ENCODE assay signal across 14 cellular contexts in genomic region chr5:93601433-93602175, GRCh38. TPM values are rescaled to one million over a fixed set of nuclear protein-coding genes. Genes with fewer than 3 reads are reported as not detected.
A peak's percentile ranks its signal among the peaks of the same experiment; 100 is the strongest.
DNase-seq lines count a peak whose midpoint lies in the region; TF ChIP-seq lines count a peak whose summit lies in the region.
"Had no signal": no experiment of that assay in that cellular context is flagged by ENCODE, and none has a peak within 500 bp of the region (broad histone marks: within the 10 kb centered on the region; RNA-seq: fewer than 3 reads in every experiment).

No MANE protein-coding gene starts in this region.

- H3K27ac ChIP-seq in WERI-Rb-1 (peak overlapping the region; percentile 80), iPS-18a (ENCODE audit: low read length) (no peak overlapping the region), tibial nerve (peak overlapping the region; percentile 72 to 94 (median 86)), suprapubic skin (no peak overlapping the region)
- H3K27ac ChIP-seq: KMS-11 had no signal

- WGBS in tibial nerve, 2 donors = 41 to 54% methylated on average over 11 of the region's 11 CpGs
- WGBS in suprapubic skin = 35% methylated on average over 11 of the region's 11 CpGs

- H3K4me1 Mint-ChIP-seq in activated naive CD4-positive, alpha-beta T cell treated with anti-CD3 and anti-CD28 coated beads, Interleukin-2, amount 10 ng/mL, durations not matched to agents 7 days and 5 days = peaks cover 2% of the 10 kb centered on the region
- peaks cover 3% of the 10 kb centered on the region for H3K4me1 Mint-ChIP-seq in activated naive CD4-positive, alpha-beta T cell treated with anti-CD3 and anti-CD28 coated beads for 36 hours (ENCODE audit: low read depth)
- H3K4me1 Mint-ChIP-seq: stimulated activated memory B cell treated with anti-CD40 and anti-IgM and Interleukin-4, amounts not matched to agents 10 μg/mL and 1 μg/mL and 100 μg/mL, for 72 hours had no signal

- intact Hi-C loops in activated naive CD4-positive, alpha-beta T cell treated with anti-CD3 and anti-CD28 coated beads for 36 hours (cut with micrococcal nuclease) = loop anchor here (1.0 to 2.0 kb wide), 2 partner anchors 12 to 31 kb away; no protein-coding TSS in a partner anchor

- H3K36me3 Mint-ChIP-seq in activated naive CD4-positive, alpha-beta T cell treated with anti-CD3 and anti-CD28 coated beads, Interleukin-2, amount 10 ng/mL, durations not matched to agents 7 days and 5 days = peaks cover 4% of the 10 kb centered on the region
- peaks cover 3% of the 10 kb centered on the region for H3K36me3 Mint-ChIP-seq in activated naive CD4-positive, alpha-beta T cell treated with anti-CD3 and anti-CD28 coated beads for 36 hours (ENCODE audit: low read depth)
- H3K36me3 Mint-ChIP-seq: stimulated activated memory B cell treated with anti-CD40 and anti-IgM and Interleukin-4, amounts not matched to agents 10 μg/mL and 1 μg/mL and 100 μg/mL, for 72 hours had no signal

- CTCF ChIA-PET in activated naive CD4-positive, alpha-beta T cell treated with anti-CD3 and anti-CD28 coated beads, Interleukin-2, amount 10 ng/mL, durations not matched to agents 7 days and 5 days (lab: Charles Lee) = interaction anchor here (0.6 to 1.5 kb wide), 3 partner anchors 15 to 297 kb away, joined by 3 to 4 read pairs (median 3); no protein-coding TSS in a partner anchor
- CTCF ChIA-PET in activated naive CD4-positive, alpha-beta T cell treated with anti-CD3 and anti-CD28 coated beads for 36 hours (lab: Charles Lee) = interaction anchor here (1.3 kb wide), 2 partner anchors 30 to 200 kb away, joined by 4 read pairs; no protein-coding TSS in a partner anchor

- H3K9ac ChIP-seq in iPS-18a (ENCODE audit: low read length) = no peak overlapping the region
- H3K9ac ChIP-seq: KMS-11 had no signal

- peaks cover 2% of the 10 kb centered on the region for H3K9me3 Mint-ChIP-seq in activated naive CD4-positive, alpha-beta T cell treated with anti-CD3 and anti-CD28 coated beads, Interleukin-2, amount 10 ng/mL, durations not matched to agents 7 days and 5 days
- no peaks in the 10 kb centered on the region for H3K9me3 Mint-ChIP-seq in activated naive CD4-positive, alpha-beta T cell treated with anti-CD3 and anti-CD28 coated beads for 36 hours
- H3K9me3 Mint-ChIP-seq: effector memory CD8-positive, alpha-beta T cell had no signal

- peaks cover 18% of the 10 kb centered on the region for H3K4me1 ChIP-seq in iPS-18a (ENCODE audit: control insufficient read depth, low read depth, low read length)
- peaks cover 0 to 77% (median 9%) of the 10 kb centered on the region in 4 donors for H3K4me1 ChIP-seq in tibial nerve
- peaks cover 16% of the 10 kb centered on the region for H3K4me1 ChIP-seq in suprapubic skin

- no peaks in the 10 kb centered on the region for H3K27me3 ChIP-seq in WERI-Rb-1 (ENCODE audit: insufficient read depth, low read depth, severe bottlenecking)
- peaks cover 100% of the 10 kb centered on the region for H3K27me3 ChIP-seq in iPS-18a (ENCODE audit: control insufficient read depth, insufficient read depth, low read length)
- H3K27me3 ChIP-seq in tibial nerve = peaks cover 0 to 27% of the 10 kb centered on the region in 2 donors
- H3K27me3 ChIP-seq in suprapubic skin = peaks cover 100% of the 10 kb centered on the region

- DNase-seq in activated naive CD4-positive, alpha-beta T cell treated with anti-CD3 and anti-CD28 coated beads, Interleukin-2, amount 10 ng/mL, durations not matched to agents 7 days and 5 days = no peak
- no peak for DNase-seq in activated naive CD4-positive, alpha-beta T cell treated with anti-CD3 and anti-CD28 coated beads for 36 hours
- DNase-seq in WERI-Rb-1 = peak; percentile 79
- DNase-seq in tibial nerve (ENCODE audit: low spot score in 2 of 2) = peak in 1 of 2 donors; percentile 49
- DNase-seq in epidermal melanocyte (ENCODE audit: insufficient read length, low spot score) = no peak
- no peak for DNase-seq in GDM1 (lab: John Stamatoyannopoulos, UW)
- DNase-seq in suprapubic skin (ENCODE audit: low spot score in 2 of 2) = no peak
- DNase-seq: activated naive CD8-positive, alpha-beta T cell treated with anti-CD3 and anti-CD28 coated beads, Interleukin-2, amount 50 U/mL, for 24 hours; AML-193; effector memory CD8-positive, alpha-beta T cell; naive thymus-derived CD4-positive, alpha-beta T cell had no signal

- H3K27ac Mint-ChIP-seq in activated naive CD4-positive, alpha-beta T cell treated with anti-CD3 and anti-CD28 coated beads, Interleukin-2, amount 10 ng/mL, durations not matched to agents 7 days and 5 days = peak overlapping the region; percentile 52
- H3K27ac Mint-ChIP-seq in activated naive CD4-positive, alpha-beta T cell treated with anti-CD3 and anti-CD28 coated beads for 36 hours = no peak overlapping the region
- H3K27ac Mint-ChIP-seq: activated naive CD8-positive, alpha-beta T cell treated with anti-CD3 and anti-CD28 coated beads, Interleukin-2, amount 50 U/mL, for 24 hours; effector memory CD8-positive, alpha-beta T cell; stimulated activated memory B cell treated with anti-CD40 and anti-IgM and Interleukin-4, amounts not matched to agents 10 μg/mL and 1 μg/mL and 100 μg/mL, for 72 hours had no signal

- TF ChIP-seq CTCF in WERI-Rb-1 (IDR thresholded peaks at IDR 0.05; ENCODE audit: low read depth, low read length) (no peak), tibial nerve (IDR thresholded peaks at IDR 0.05) (no peak), suprapubic skin (IDR thresholded peaks at IDR 0.05) (no peak)

- TF ChIP-seq POLR2A in tibial nerve (IDR thresholded peaks at IDR 0.05) (peak; percentile 13 to 56), suprapubic skin (IDR thresholded peaks at IDR 0.05) (no peak)

- peaks cover 33% of the 10 kb centered on the region for H3K27me3 Mint-ChIP-seq in activated naive CD4-positive, alpha-beta T cell treated with anti-CD3 and anti-CD28 coated beads, Interleukin-2, amount 10 ng/mL, durations not matched to agents 7 days and 5 days
- peaks cover 27% of the 10 kb centered on the region for H3K27me3 Mint-ChIP-seq in activated naive CD4-positive, alpha-beta T cell treated with anti-CD3 and anti-CD28 coated beads for 36 hours (ENCODE audit: low read depth)

- H3K4me3 Mint-ChIP-seq in activated naive CD4-positive, alpha-beta T cell treated with anti-CD3 and anti-CD28 coated beads, Interleukin-2, amount 10 ng/mL, durations not matched to agents 7 days and 5 days = no peak overlapping the region
- no peak overlapping the region for H3K4me3 Mint-ChIP-seq in activated naive CD4-positive, alpha-beta T cell treated with anti-CD3 and anti-CD28 coated beads for 36 hours
- H3K4me3 Mint-ChIP-seq: activated naive CD8-positive, alpha-beta T cell treated with anti-CD3 and anti-CD28 coated beads, Interleukin-2, amount 50 U/mL, for 24 hours; effector memory CD8-positive, alpha-beta T cell; stimulated activated memory B cell treated with anti-CD40 and anti-IgM and Interleukin-4, amounts not matched to agents 10 μg/mL and 1 μg/mL and 100 μg/mL, for 72 hours had no signal

- peak in 1 of 2 donors; percentile 76 for TF ChIP-seq EP300 in tibial nerve (IDR thresholded peaks at IDR 0.05)
- TF ChIP-seq EP300 in suprapubic skin (IDR thresholded peaks at IDR 0.05) = no peak

- H3K4me3 ChIP-seq in WERI-Rb-1 (ENCODE audit: low read depth, low read length) = peak overlapping the region; percentile 54
- peak overlapping the region; percentile 10 for H3K4me3 ChIP-seq in iPS-18a (ENCODE audit: low read length)
- H3K4me3 ChIP-seq in tibial nerve = peak overlapping the region; percentile 7 to 39 (median 24)
- H3K4me3 ChIP-seq in suprapubic skin = no peak overlapping the region

- no peaks in the 10 kb centered on the region for H3K9me3 ChIP-seq in WERI-Rb-1 (ENCODE audit: severe bottlenecking)
- peaks cover 3% of the 10 kb centered on the region for H3K9me3 ChIP-seq in iPS-18a (ENCODE audit: control insufficient read depth, low read depth, low read length)
- H3K9me3 ChIP-seq in tibial nerve = no peaks in the 10 kb centered on the region
- H3K9me3 ChIP-seq in suprapubic skin = no peaks in the 10 kb centered on the region

- H3K36me3 ChIP-seq in WERI-Rb-1 = no peaks in the 10 kb centered on the region
- no peaks in the 10 kb centered on the region for H3K36me3 ChIP-seq in iPS-18a (ENCODE audit: control insufficient read depth, low read depth, low read length)
- no peaks in the 10 kb centered on the region for H3K36me3 ChIP-seq in tibial nerve
- no peaks in the 10 kb centered on the region for H3K36me3 ChIP-seq in suprapubic skin

RNA-seq across cellular contexts. Expression of gene NR2F1, which starts 18.6 kb away (rescaled TPM):
- total RNA-seq in activated naive CD4-positive, alpha-beta T cell treated with anti-CD3 and anti-CD28 coated beads for 36 hours = not detected
- total RNA-seq in tibial nerve = 10 to 100 TPM; 64.9 to 81.3 (median 67.6) TPM
- total RNA-seq in suprapubic skin = 1 to 10 TPM in 2 of 4 donors, under 1 TPM in 2; 0.49 to 3.1 (median 1.3) TPM
- total RNA-seq: naive thymus-derived CD4-positive, alpha-beta T cell had no signal

RNA-seq across cellular contexts. Expression of gene NR2F1-AS1, which starts 20.6 kb away (rescaled TPM):
- total RNA-seq in activated naive CD4-positive, alpha-beta T cell treated with anti-CD3 and anti-CD28 coated beads for 36 hours = not detected
- total RNA-seq in tibial nerve (10 to 100 TPM; 13.5 to 38.4 (median 35.4) TPM), suprapubic skin (1 to 10 TPM in 3 of 4 donors, under 1 TPM in 1; 0.76 to 1.4 (median 1.2) TPM)
- total RNA-seq: naive thymus-derived CD4-positive, alpha-beta T cell had no signal

Comparison
In these comparisons a context has a peak if more than half of its experiments do, and no peak if none do; other contexts are left out.
1. H3K27ac ChIP-seq: peak in WERI-Rb-1 (single experiment) and tibial nerve (4 of 4); none in iPS-18a (single experiment) and suprapubic skin (single experiment).
2. POLR2A ChIP-seq: peak in tibial nerve (2 of 2); none in suprapubic skin (0 of 2).
3. RNA of gene NR2F1, which starts 18.6 kb away (total RNA-seq): 64.9 to 81.3 TPM in tibial nerve; 0.49 to 3.1 TPM in suprapubic skin and not detected in activated naive CD4-positive, alpha-beta T cell treated with anti-CD3 and anti-CD28 coated beads for 36 hours; every median in the first group is over 10 times any median in the second.
4. RNA of gene NR2F1-AS1, which starts 20.6 kb away (total RNA-seq): 13.5 to 38.4 TPM in tibial nerve; 0.76 to 1.4 TPM in suprapubic skin and not detected in activated naive CD4-positive, alpha-beta T cell treated with anti-CD3 and anti-CD28 coated beads for 36 hours; every median in the first group is over 4 times any median in the second.